In the genomic region with DNA sequence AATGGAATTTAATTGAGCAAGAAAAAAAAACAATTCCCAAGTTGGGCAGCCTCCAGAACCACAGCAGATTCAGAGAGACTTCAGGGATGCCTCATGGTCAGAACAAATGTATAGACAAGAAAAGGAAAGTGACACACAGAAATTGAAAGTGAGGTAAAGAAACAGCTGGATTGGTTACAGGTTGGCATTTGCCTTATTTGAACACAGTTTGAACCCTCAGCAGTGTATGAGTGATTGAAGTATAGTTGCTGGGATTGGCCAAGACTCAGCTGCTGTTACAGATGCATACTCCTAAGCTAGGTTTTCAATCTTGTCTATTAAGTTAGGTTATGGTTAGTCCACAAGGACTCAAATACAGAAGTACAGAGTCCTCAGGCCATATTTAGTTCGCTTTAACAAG, we compare ENCODE assay signal across 4 cellular contexts. TPM values are rescaled to one million over a fixed set of nuclear protein-coding genes. Genes with fewer than 3 reads are reported as not detected.
"Had no signal": no experiment of that assay in that cellular context is flagged by ENCODE, and none has a peak within 500 bp of the region (broad histone marks: within the 10 kb centered on the region; RNA-seq: fewer than 3 reads in every experiment).

No MANE protein-coding gene starts in this region.

RNA-seq across cellular contexts. Expression of gene GOLGA8Q, which starts 57.9 kb away (rescaled TPM):
- total RNA-seq: OCI-LY7, PC-9, RPMI7951, SJCRH30 had no signal
